ENCODE assay signal across 9 cellular contexts in the genomic region with DNA sequence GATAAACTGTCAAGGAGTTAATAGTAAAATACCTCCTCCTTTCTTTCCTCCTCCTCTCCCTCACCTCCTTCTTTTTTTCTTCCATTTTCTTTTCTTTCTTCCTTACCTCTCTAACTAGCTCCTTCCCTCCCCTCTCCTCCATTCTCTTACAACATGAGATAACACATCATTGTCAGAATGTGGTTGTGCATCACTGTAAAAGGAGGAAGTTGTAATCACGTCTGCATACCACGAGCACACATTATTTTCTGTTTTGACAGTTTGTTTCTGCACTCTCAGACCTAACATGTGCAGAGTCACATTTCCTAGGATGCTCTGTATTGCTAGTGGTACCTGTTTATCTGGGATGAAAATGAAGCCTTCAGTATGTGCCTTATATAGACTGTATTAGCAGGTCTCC. TPM values are rescaled to one million over a fixed set of nuclear protein-coding genes. Genes with fewer than 3 reads are reported as not detected.
"Had no signal": no experiment of that assay in that cellular context is flagged by ENCODE, and none has a peak within 500 bp of the region (broad histone marks: within the 10 kb centered on the region; RNA-seq: fewer than 3 reads in every experiment).

No MANE protein-coding gene starts in this region.

- H3K4me1 Mint-ChIP-seq: activated naive CD8-positive, alpha-beta T cell treated with anti-CD3 and anti-CD28 coated beads, Interleukin-2, amount 10 ng/mL, durations not matched to agents 7 days and 5 days; naive B cell had no signal

- H3K4me3 Mint-ChIP-seq: activated naive CD8-positive, alpha-beta T cell treated with anti-CD3 and anti-CD28 coated beads, Interleukin-2, amount 10 ng/mL, durations not matched to agents 7 days and 5 days; naive B cell had no signal

- H3K9me3 Mint-ChIP-seq: activated naive CD8-positive, alpha-beta T cell treated with anti-CD3 and anti-CD28 coated beads, Interleukin-2, amount 10 ng/mL, durations not matched to agents 7 days and 5 days; naive B cell had no signal

- H3K27ac Mint-ChIP-seq: activated naive CD8-positive, alpha-beta T cell treated with anti-CD3 and anti-CD28 coated beads, Interleukin-2, amount 10 ng/mL, durations not matched to agents 7 days and 5 days; naive B cell had no signal

- ATAC-seq: activated CD4-positive, CD25-positive, alpha-beta regulatory T cell treated with anti-CD3 and anti-CD28 coated beads, Interleukin-2, amount 50 U/mL, for 24 hours had no signal

- H3K36me3 Mint-ChIP-seq: activated naive CD8-positive, alpha-beta T cell treated with anti-CD3 and anti-CD28 coated beads, Interleukin-2, amount 10 ng/mL, durations not matched to agents 7 days and 5 days; naive B cell had no signal

- DNase-seq: activated naive CD4-positive, alpha-beta T cell; activated naive CD8-positive, alpha-beta T cell treated with anti-CD3 and anti-CD28 coated beads, Interleukin-2, amount 10 ng/mL, durations not matched to agents 7 days and 5 days; naive B cell; stimulated activated CD4-positive, alpha-beta T cell treated with anti-CD3 and anti-CD28 coated beads, Interleukin-12 subunit alpha, Interleukin-12 subunit beta, amount 100 ng/mL, for 4 hours; stimulated activated CD4-positive, alpha-beta T cell treated with anti-CD3 and anti-CD28 coated beads, Interleukin-2, amount 100 ng/mL, for 24 hours; T-helper 9 cell had no signal

RNA-seq across cellular contexts. Expression of a gene that starts 9.1 kb away (rescaled TPM):
- total RNA-seq: activated CD8-positive, alpha-beta memory T cell treated with anti-CD3 and anti-CD28 coated beads for 36 hours; activated naive CD8-positive, alpha-beta T cell treated with anti-CD3 and anti-CD28 coated beads, Interleukin-2, amount 10 ng/mL, durations not matched to agents 7 days and 5 days; mononuclear cell had no signal
